8 cellular contexts compared by ENCODE assay signal in genomic region chr6:34696739-34697543, GRCh38. TPM values are rescaled to one million over a fixed set of nuclear protein-coding genes. Genes with fewer than 3 reads are reported as not detected.
DNase-seq lines count a peak whose midpoint lies in the region; TF ChIP-seq lines count a peak whose summit lies in the region.

ILRUN (minus strand) TSS chr6:34696767; CDS start chr6:34696603, 164 bp downstream.

- H3K36me3 ChIP-seq in HEK293 (ENCODE audit: control insufficient read depth in 2 of 2, insufficient read depth in 1 of 2, low read length in 2 of 2) (peaks cover 0 to 5% of the 10 kb centered on the region in 2 experiments; a peak in 1 of 3 replicates), neuron (ENCODE audit: insufficient read depth, low read length) (peaks cover 2% of the 10 kb centered on the region)

- peak within 1 kb of the TSS; percentile 81 for H3K27ac ChIP-seq in HEK293 (ENCODE audit: extremely low read depth, low read depth, low read length)

- H3K27me3 ChIP-seq in neuron (ENCODE audit: insufficient read depth, low read length), result no peaks in the 10 kb centered on the region

- peak within 1 kb of the TSS; percentile 96 for H3K4me3 ChIP-seq in HEK293 (ENCODE audit: low read depth, low read length)
- peak within 1 kb of the TSS; percentile 97 for H3K4me3 ChIP-seq in neuron (ENCODE audit: low read length)

- CTCF ChIA-PET in HEK293 (lab: Yijun Ruan, JAX), result interaction anchor here (0.6 to 1.2 kb wide), 5 partner anchors 12 to 501 kb away, joined by 3 to 4 read pairs (median 3); no protein-coding TSS in a partner anchor

- H3K4me1 ChIP-seq in HEK293 (ENCODE audit: control insufficient read depth, insufficient read depth, low read length) (no peaks in the 10 kb centered on the region), neuron (ENCODE audit: insufficient read depth, low read length) (peaks cover 19% of the 10 kb centered on the region)

- H3K9me3 ChIP-seq in HEK293 (ENCODE audit: control insufficient read depth, insufficient read depth, low read depth, low read length) (no peaks in the 10 kb centered on the region), neuron (ENCODE audit: low read length) (no peaks in the 10 kb centered on the region)

- in situ Hi-C loops in G401 (cut with HindIII; ENCODE audit: low sequenced_read_pairs) (no loop called here), SK-MEL-5 (cut with HindIII; ENCODE audit: low pct_unique_long_range_greater_than_20kb, low sequenced_read_pairs) (no loop called here)

- peak; percentile 95 for DNase-seq in G401 (ENCODE audit: low spot score)
- peak; percentile 97 for DNase-seq in NAMALWA (ENCODE audit: low spot score)
- DNase-seq in SK-MEL-5 (ENCODE audit: low read depth, low spot score), result peak; percentile 96
- DNase-seq in activated naive CD4-positive, alpha-beta T cell treated with Interleukin-2 at 50 U/mL for 16 hours, result peak; percentile 96
- DNase-seq in foreskin melanocyte, result peak; percentile 91
- DNase-seq in stromal cell of bone marrow (ENCODE audit: low read depth), result peak; percentile 89

- peak within 1 kb of the TSS; percentile 78 for H2AFZ ChIP-seq in neuron (ENCODE audit: low read depth, low read length)

- POLR2A ChIA-PET in HEK293 (lab: Yijun Ruan, JAX), result interaction anchor here (0.5 to 2.2 kb wide), 18 partner anchors 10 to 1725 kb away, joined by 3 to 17 read pairs (median 4); partner anchors contain the start of genes BLTP3A, RPS10, SNRPC and SPDEF

- TF ChIP-seq CTCF in HEK293 (tag by site-specific recombination; IDR thresholded peaks at IDR 0.05), result no peak

TF ChIP-seq in HEK293, 187 proteins besides CTCF, POLR2A, EP300 and RAD21 (continues in another document):
- peak; percentile 12 for TF ChIP-seq TSHZ1 (tag by site-specific recombination; IDR thresholded peaks at IDR 0.05; ENCODE audit: borderline replicate concordance)
- TF ChIP-seq MEIS1 (CRISPR knock-in tag; IDR thresholded peaks at IDR 0.05; ENCODE audit: borderline replicate concordance), result no peak
- TF ChIP-seq ZNF792 (tag by site-specific recombination; IDR thresholded peaks at IDR 0.05), result no peak
- peak; percentile 64 for TF ChIP-seq PRDM1 (tag by site-specific recombination; IDR thresholded peaks at IDR 0.05)
- TF ChIP-seq ZFP69B (tag by site-specific recombination; IDR thresholded peaks at IDR 0.05), result peak; percentile 18; the same call in 1 of the 2 replicates
- 0 out of 2 replicates have a peak, but pooled peaks have one; percentile 24 for TF ChIP-seq REST (tag by site-specific recombination; IDR thresholded peaks at IDR 0.05)
- TF ChIP-seq ZNF274 (IDR thresholded peaks at IDR 0.05; ENCODE audit: low read length), result no peak
- TF ChIP-seq ZNF274 (tag by site-specific recombination; IDR thresholded peaks at IDR 0.05; ENCODE audit: borderline replicate concordance), result no peak
- peak; percentile 16; the same call in 1 of the 2 replicates for TF ChIP-seq PBX3 (CRISPR knock-in tag; IDR thresholded peaks at IDR 0.05)
- TF ChIP-seq YY1 (tag by site-specific recombination; IDR thresholded peaks at IDR 0.05), result peak; percentile 24; the same call in 1 of the 2 replicates
- no peak for TF ChIP-seq ZNF138 (tag by site-specific recombination; IDR thresholded peaks at IDR 0.05; ENCODE audit: borderline replicate concordance)
- no peak for TF ChIP-seq ZNF23 (tag by site-specific recombination; IDR thresholded peaks at IDR 0.05; ENCODE audit: borderline replicate concordance)
- TF ChIP-seq ZNF549 (tag by site-specific recombination; IDR thresholded peaks at IDR 0.05), result no peak
- no peak for TF ChIP-seq ZNF223 (tag by site-specific recombination; IDR thresholded peaks at IDR 0.05)
- TF ChIP-seq ZNF24 (tag by site-specific recombination; IDR thresholded peaks at IDR 0.05), result peak; percentile 24; the same call in 1 of the 2 replicates
- no peak for TF ChIP-seq ZFP37 (tag by site-specific recombination; IDR thresholded peaks at IDR 0.05)
- TF ChIP-seq ZNF211 (tag by site-specific recombination; IDR thresholded peaks at IDR 0.05; ENCODE audit: low read depth), result no peak
- TF ChIP-seq ZSCAN16 (tag by site-specific recombination; IDR thresholded peaks at IDR 0.05), result no peak
- TF ChIP-seq ZNF37A (tag by site-specific recombination; IDR thresholded peaks at IDR 0.05), result no peak
- TF ChIP-seq ZNF626 (tag by site-specific recombination; IDR thresholded peaks at IDR 0.05), result no peak
- 0 out of 2 replicates have a peak, but pooled peaks have one; percentile 13 for TF ChIP-seq ZNF623 (tag by site-specific recombination; IDR thresholded peaks at IDR 0.05)
- no peak for TF ChIP-seq ZSCAN4 (tag by site-specific recombination; IDR thresholded peaks at IDR 0.05)
- TF ChIP-seq ZNF660 (tag by site-specific recombination; IDR thresholded peaks at IDR 0.05), result peak; percentile 22; the same call in 1 of the 2 replicates
- no peak for TF ChIP-seq ZNF175 (tag by site-specific recombination; IDR thresholded peaks at IDR 0.05)

RNA-seq across cellular contexts. Expression of gene ILRUN, which starts in this region (rescaled TPM):
- total RNA-seq in G401 (2014; rRNA removed; shearing (Covaris generic)), result 39.3 and 51.4 TPM in 2 replicates
- 34.7 and 37.5 TPM in 2 replicates for total RNA-seq in SK-MEL-5 (2014; rRNA removed; shearing (Covaris generic))
- 39.8 and 40.1 TPM in 2 replicates for polyA plus RNA-seq in SK-MEL-5 (2015; cell fraction: cytosol; rRNA removed)
- polyA plus RNA-seq in SK-MEL-5 (2015; cell fraction: nucleus; rRNA removed), result 9.1 and 10.1 TPM in 2 replicates

Comparison
In these comparisons a context has a peak if more than half of its experiments do, and no peak if none do; other contexts are left out.
1. Peak in every context shown above with its lines: DNase-seq, H3K4me3 ChIP-seq and H3K27ac ChIP-seq.